Comparison of ENCODE assay signal across 8 cellular contexts in genomic region chr2:195575879-195576391, GRCh38.
A peak's percentile ranks its signal among the peaks of the same experiment; 100 is the strongest.
DNase-seq lines count a peak whose midpoint lies in the region; ATAC-seq, FAIRE-seq and TF ChIP-seq lines count a peak whose summit lies in the region.

No MANE protein-coding gene starts in this region.

- peaks cover 28% of the 10 kb centered on the region for H3K36me3 Mint-ChIP-seq in activated CD4-positive, alpha-beta T cell treated with anti-CD3 and anti-CD28 coated beads, Interleukin-2, amount 10 ng/mL, durations not matched to agents 7 days and 5 days (ENCODE audit: low read depth)
- H3K36me3 Mint-ChIP-seq in activated naive CD8-positive, alpha-beta T cell treated with anti-CD3 and anti-CD28 coated beads, Interleukin-2, amount 10 ng/mL, durations not matched to agents 7 days and 5 days, result peaks cover 19% of the 10 kb centered on the region

- no peak for FAIRE-seq in GM12892 (lab: Jason Lieb, UNC)

- peaks cover 74% of the 10 kb centered on the region for H3K4me1 Mint-ChIP-seq in activated CD4-positive, alpha-beta T cell treated with anti-CD3 and anti-CD28 coated beads, Interleukin-2, amount 10 ng/mL, durations not matched to agents 7 days and 5 days
- H3K4me1 Mint-ChIP-seq in activated naive CD8-positive, alpha-beta T cell treated with anti-CD3 and anti-CD28 coated beads, Interleukin-2, amount 10 ng/mL, durations not matched to agents 7 days and 5 days, result peaks cover 50% of the 10 kb centered on the region

- H3K9me3 Mint-ChIP-seq in activated CD4-positive, alpha-beta T cell treated with anti-CD3 and anti-CD28 coated beads, Interleukin-2, amount 10 ng/mL, durations not matched to agents 7 days and 5 days, result peaks cover 19% of the 10 kb centered on the region
- H3K9me3 Mint-ChIP-seq in activated naive CD8-positive, alpha-beta T cell treated with anti-CD3 and anti-CD28 coated beads, Interleukin-2, amount 10 ng/mL, durations not matched to agents 7 days and 5 days, result peaks cover 5% of the 10 kb centered on the region

- H3K27me3 Mint-ChIP-seq in activated CD4-positive, alpha-beta T cell treated with anti-CD3 and anti-CD28 coated beads, Interleukin-2, amount 10 ng/mL, durations not matched to agents 7 days and 5 days, result no peaks in the 10 kb centered on the region
- no peaks in the 10 kb centered on the region for H3K27me3 Mint-ChIP-seq in activated naive CD8-positive, alpha-beta T cell treated with anti-CD3 and anti-CD28 coated beads, Interleukin-2, amount 10 ng/mL, durations not matched to agents 7 days and 5 days

- peak; percentile 80 for ATAC-seq in GM21737 (IDR thresholded peaks at IDR 0.05; ENCODE audit: unreplicated experiment)
- ATAC-seq in activated naive CD8-positive, alpha-beta T cell treated with anti-CD3 and anti-CD28 coated beads, Interleukin-2, amount 10 ng/mL, durations not matched to agents 7 days and 5 days (ENCODE audit: low read depth), result peak; percentile 73

- TF ChIP-seq POLR2A in GM12892 (IDR thresholded peaks at IDR 0.05; ENCODE audit: low read depth, low read length), result no peak

- peak overlapping the region; percentile 83 for H3K27ac Mint-ChIP-seq in activated CD4-positive, alpha-beta T cell treated with anti-CD3 and anti-CD28 coated beads, Interleukin-2, amount 10 ng/mL, durations not matched to agents 7 days and 5 days
- peak overlapping the region; percentile 84 for H3K27ac Mint-ChIP-seq in activated naive CD8-positive, alpha-beta T cell treated with anti-CD3 and anti-CD28 coated beads, Interleukin-2, amount 10 ng/mL, durations not matched to agents 7 days and 5 days

- POLR2A ChIA-PET in activated CD4-positive, alpha-beta T cell treated with anti-CD3 and anti-CD28 coated beads, Interleukin-2, amount 10 ng/mL, durations not matched to agents 7 days and 5 days (lab: Charles Lee), result interaction anchor here (0.7 kb wide), 1 partner anchor 343 kb away, joined by 3 read pairs; no protein-coding TSS in a partner anchor
- POLR2A ChIA-PET in activated naive CD8-positive, alpha-beta T cell treated with anti-CD3 and anti-CD28 coated beads, Interleukin-2, amount 10 ng/mL, durations not matched to agents 7 days and 5 days (lab: Charles Lee), result interaction anchor here (1.0 to 3.6 kb wide), 7 partner anchors 12 to 86 kb away, joined by 3 to 35 read pairs (median 6); partner anchors contain the start of gene SLC39A10

- peak overlapping the region; percentile 35 for H3K4me3 Mint-ChIP-seq in activated CD4-positive, alpha-beta T cell treated with anti-CD3 and anti-CD28 coated beads, Interleukin-2, amount 10 ng/mL, durations not matched to agents 7 days and 5 days
- H3K4me3 Mint-ChIP-seq in activated naive CD8-positive, alpha-beta T cell treated with anti-CD3 and anti-CD28 coated beads, Interleukin-2, amount 10 ng/mL, durations not matched to agents 7 days and 5 days, result peak overlapping the region; percentile 63

- no peak for DNase-seq in activated CD4-positive, alpha-beta T cell treated with anti-CD3 and anti-CD28 coated beads, Interleukin-2, amount 10 ng/mL, durations not matched to agents 7 days and 5 days
- no peak for DNase-seq in activated CD4-positive, alpha-beta T cell treated with anti-CD3 and anti-CD28 coated beads, Interleukin-2, amount 50 U/mL, for 48 hours
- DNase-seq in KG1 (lab: John Stamatoyannopoulos, UW) (peak; percentile 17), inferior parietal cortex (ENCODE audit: extremely low spot score) (peak; percentile 62), GM12892 (ENCODE audit: insufficient read length) (no peak)
- no peak for DNase-seq in activated naive CD8-positive, alpha-beta T cell treated with anti-CD3 and anti-CD28 coated beads, Interleukin-2, amount 10 ng/mL, durations not matched to agents 7 days and 5 days
- no peak for DNase-seq in activated CD8-positive, alpha-beta memory T cell treated with anti-CD3 and anti-CD28 coated beads, Interleukin-2, amount 50 U/mL, for 4 hours

- CTCF ChIA-PET in activated CD4-positive, alpha-beta T cell treated with anti-CD3 and anti-CD28 coated beads, Interleukin-2, amount 10 ng/mL, durations not matched to agents 7 days and 5 days (lab: Charles Lee), result interaction anchor here (1.1 to 2.0 kb wide), 4 partner anchors 10 to 492 kb away, joined by 4 to 11 read pairs (median 8); partner anchors contain the start of gene DNAH7

Comparison
In these comparisons a context has a peak if more than half of its experiments do, and no peak if none do; other contexts are left out.
1. DNase-seq: peak in KG1 (single experiment) and inferior parietal cortex (single experiment); none in activated CD4-positive, alpha-beta T cell treated with anti-CD3 and anti-CD28 coated beads, Interleukin-2, amount 10 ng/mL, durations not matched to agents 7 days and 5 days (single experiment), activated CD4-positive, alpha-beta T cell treated with anti-CD3 and anti-CD28 coated beads, Interleukin-2, amount 50 U/mL, for 48 hours (0 of 2), activated naive CD8-positive, alpha-beta T cell treated with anti-CD3 and anti-CD28 coated beads, Interleukin-2, amount 10 ng/mL, durations not matched to agents 7 days and 5 days (single experiment), GM12892 (single experiment) and activated CD8-positive, alpha-beta memory T cell treated with anti-CD3 and anti-CD28 coated beads, Interleukin-2, amount 50 U/mL, for 4 hours (single experiment).